ENCODE assay signal across 14 cellular contexts in genomic region chr9:33211695-33212393, GRCh38. TPM values are rescaled to one million over a fixed set of nuclear protein-coding genes. Genes with fewer than 3 reads are reported as not detected.
DNase-seq lines count a peak whose midpoint lies in the region; ATAC-seq, FAIRE-seq and TF ChIP-seq lines count a peak whose summit lies in the region.
"Had no signal": no experiment of that assay in that cellular context is flagged by ENCODE, and none has a peak within 500 bp of the region (broad histone marks: within the 10 kb centered on the region; RNA-seq: fewer than 3 reads in every experiment).

No MANE protein-coding gene starts in this region.

- peak overlapping the region; percentile 45 for H3K4me2 ChIP-seq in PC-9

- no peak overlapping the region for H3K27ac ChIP-seq in HEK293 (ENCODE audit: extremely low read depth, low read depth, low read length)
- peak overlapping the region; percentile 72 for H3K27ac ChIP-seq in PC-9
- H3K27ac ChIP-seq in kidney (ENCODE audit: low read depth in 2 of 2, low read length in 2 of 2): no peak overlapping the region

- no peak overlapping the region for H3K9ac ChIP-seq in kidney (ENCODE audit: low read length in 2 of 2)

- H4K20me1 ChIP-seq in PC-9 (ENCODE audit: insufficient read depth): no peaks in the 10 kb centered on the region

- H3K4me3 Mint-ChIP-seq in natural killer cell: no peak overlapping the region
- H3K4me3 Mint-ChIP-seq: activated CD4-positive, alpha-beta T cell treated with anti-CD3 and anti-CD28 coated beads, Interleukin-2, amount 10 ng/mL, durations not matched to agents 24 days and 14 days; neural crest cell had no signal

- no peaks in the 10 kb centered on the region for H3K9me2 ChIP-seq in PC-9 (ENCODE audit: insufficient read depth)

- H3K79me2 ChIP-seq in PC-9 (ENCODE audit: low read depth): no peaks in the 10 kb centered on the region

- FAIRE-seq in kidney (lab: Jason Lieb, UNC): no peak

- H3K36me3 ChIP-seq in HEK293 (ENCODE audit: control insufficient read depth in 2 of 2, insufficient read depth in 1 of 2, low read length in 2 of 2): no peaks in the 10 kb centered on the region
- no peaks in the 10 kb centered on the region for H3K36me3 ChIP-seq in PC-9 (ENCODE audit: low read depth)
- no peaks in the 10 kb centered on the region for H3K36me3 ChIP-seq in kidney (ENCODE audit: control insufficient read depth in 1 of 2, insufficient read depth in 2 of 2, low read length in 2 of 2)

- H3K27me3 ChIP-seq in PC-9 (ENCODE audit: insufficient read depth, low read depth): no peaks in the 10 kb centered on the region

- BruUV-seq in PC-9 (replicated peaks; lab: Mats Ljungman, UMichigan): no TSS peak

- intact Hi-C loops in PC-9 (cut with micrococcal nuclease; ENCODE audit: unreplicated experiment): no loop called here
- intact Hi-C loops in kidney (cut with DNase I): no loop called here
- intact Hi-C loops in natural killer cell (cut with micrococcal nuclease): no loop called here

- no peaks in the 10 kb centered on the region for H3K4me1 ChIP-seq in HEK293 (ENCODE audit: control insufficient read depth, insufficient read depth, low read length)
- peaks cover 38% of the 10 kb centered on the region for H3K4me1 ChIP-seq in PC-9 (replicated peaks; ENCODE audit: insufficient read depth)
- H3K4me1 ChIP-seq in kidney (ENCODE audit: control insufficient read depth in 1 of 2, insufficient read depth in 1 of 2, low read depth in 1 of 2, low read length in 2 of 2): no peaks in the 10 kb centered on the region

- DNase-seq in PC-9 (peak; percentile 60 to 90), fibroblast of villous mesenchyme (ENCODE audit: low read depth) (peak; percentile 69), renal cortical epithelial cell (ENCODE audit: low read depth) (peak; percentile 41), kidney (no peak), natural killer cell (no peak)
- DNase-seq: activated CD4-positive, alpha-beta T cell treated with anti-CD3 and anti-CD28 coated beads, Interleukin-2, amount 10 ng/mL, durations not matched to agents 24 days and 14 days; NCI-H2081 treated with DMSO at 0.1 percent for 48 hours; SIG-M5; stimulated activated CD4-positive, alpha-beta T cell treated with anti-CD3 and anti-CD28 coated beads, Interleukin-1b, Interleukin-23, amount 100 ng/mL, for 48 hours had no signal

- no peak for ATAC-seq in HG03521 (IDR thresholded peaks at IDR 0.05; ENCODE audit: unreplicated experiment)
- no peak for ATAC-seq in natural killer cell
- ATAC-seq: activated naive CD4-positive, alpha-beta T cell treated with anti-CD3 and anti-CD28 coated beads, Interleukin-2, amount 50 U/mL, for 72 hours had no signal

- H3K36me3 Mint-ChIP-seq in natural killer cell: no peaks in the 10 kb centered on the region
- H3K36me3 Mint-ChIP-seq: activated naive CD4-positive, alpha-beta T cell treated with anti-CD3 and anti-CD28 coated beads, Interleukin-2, amount 50 U/mL, for 72 hours had no signal

- H3K4me3 ChIP-seq in HEK293 (ENCODE audit: low read depth, low read length): no peak overlapping the region
- no peak overlapping the region for H3K4me3 ChIP-seq in PC-9
- no peak overlapping the region for H3K4me3 ChIP-seq in fibroblast of villous mesenchyme (ENCODE audit: low read depth, low read length)
- no peak overlapping the region for H3K4me3 ChIP-seq in kidney (ENCODE audit: low read length in 2 of 2)

- H3F3A ChIP-seq in PC-9 (ENCODE audit: insufficient read depth, low read depth): peaks cover 18% of the 10 kb centered on the region

- TF ChIP-seq CTCF in HEK293 (tag by site-specific recombination; IDR thresholded peaks at IDR 0.05): no peak
- TF ChIP-seq CTCF in PC-9 (conservative IDR thresholded peaks at IDR 0.05): no peak
- TF ChIP-seq CTCF in fibroblast of villous mesenchyme (IDR thresholded peaks at IDR 0.05; ENCODE audit: insufficient read depth, low read depth, low read length): no peak
- no peak for TF ChIP-seq CTCF in kidney (IDR thresholded peaks at IDR 0.05; ENCODE audit: borderline replicate concordance, extremely low read depth, insufficient read depth)
- TF ChIP-seq CTCF in natural killer cell (IDR thresholded peaks at IDR 0.05): no peak

- POLR2A ChIA-PET in HEK293 (lab: Yijun Ruan, JAX) (interaction anchor here (0.7 to 1.7 kb wide), 2 partner anchors 61 to 654 kb away, joined by 3 to 5 read pairs; no protein-coding TSS in a partner anchor), PC-9 (lab: Charles Lee; ENCODE audit: unreplicated experiment) (interaction anchor here (0.5 to 1.0 kb wide), 2 partner anchors 24 to 145 kb away, joined by 3 read pairs; no protein-coding TSS in a partner anchor)

- H3K27me3 Mint-ChIP-seq in natural killer cell (ENCODE audit: low read depth in 2 of 2): no peaks in the 10 kb centered on the region

- no peaks in the 10 kb centered on the region for H3K9me3 Mint-ChIP-seq in natural killer cell
- H3K9me3 Mint-ChIP-seq: activated naive CD4-positive, alpha-beta T cell treated with anti-CD3 and anti-CD28 coated beads, Interleukin-2, amount 50 U/mL, for 72 hours; neural crest cell had no signal

- CTCF ChIA-PET in HEK293 (lab: Yijun Ruan, JAX) (interaction anchor here (0.6 to 1.2 kb wide), 4 partner anchors 11 to 601 kb away, joined by 4 to 7 read pairs (median 4); no protein-coding TSS in a partner anchor), PC-9 (lab: Charles Lee) (interaction anchor here (0.8 kb wide), 1 partner anchor 27 kb away, joined by 3 read pairs; no protein-coding TSS in a partner anchor)

- H3K9me3 ChIP-seq in HEK293 (ENCODE audit: control insufficient read depth, insufficient read depth, low read depth, low read length) (no peaks in the 10 kb centered on the region), PC-9 (ENCODE audit: insufficient read depth, low read depth) (no peaks in the 10 kb centered on the region), kidney (ENCODE audit: control insufficient read depth in 1 of 2, low read length in 2 of 2) (no peaks in the 10 kb centered on the region)

- no peak overlapping the region for H2AFZ ChIP-seq in PC-9

- H3K4me1 Mint-ChIP-seq in natural killer cell: no peaks in the 10 kb centered on the region
- H3K4me1 Mint-ChIP-seq: neural crest cell had no signal

- H3K27ac Mint-ChIP-seq in natural killer cell: no peak overlapping the region
- H3K27ac Mint-ChIP-seq: activated CD4-positive, alpha-beta T cell treated with anti-CD3 and anti-CD28 coated beads, Interleukin-2, amount 10 ng/mL, durations not matched to agents 24 days and 14 days; activated naive CD4-positive, alpha-beta T cell treated with anti-CD3 and anti-CD28 coated beads, Interleukin-2, amount 50 U/mL, for 72 hours had no signal

TF ChIP-seq in HEK293, 187 proteins besides CTCF, POLR2A, EP300 and RAD21 (continues in another document):
- TF ChIP-seq ZBTB6 (tag by site-specific recombination; IDR thresholded peaks at IDR 0.05) (0 out of 2 replicates have a peak, but pooled peaks have one; percentile 23), ZNF596 (tag by site-specific recombination; IDR thresholded peaks at IDR 0.05) (no peak), SP7 (tag by site-specific recombination; IDR thresholded peaks at IDR 0.05) (0 out of 2 replicates have a peak, but pooled peaks have one; percentile 19)

RNA-seq across cellular contexts. Expression of gene SPINK4, which starts 28.1 kb away (rescaled TPM):
- not detected in 2 replicates for total RNA-seq in PC-9 (2021)
- total RNA-seq in fibroblast of villous mesenchyme: not detected in 2 replicates
- total RNA-seq in renal cortical epithelial cell: not detected in 2 replicates
- not detected for total RNA-seq in kidney
- not detected for polyA plus RNA-seq in kidney (ENCODE audit: insufficient read depth, low read depth, low replicate concordance)
- total RNA-seq in natural killer cell: not detected
- total RNA-seq: activated CD4-positive, alpha-beta T cell treated with anti-CD3 and anti-CD28 coated beads, Interleukin-2, amount 10 ng/mL, durations not matched to agents 24 days and 14 days; activated naive CD4-positive, alpha-beta T cell treated with anti-CD3 and anti-CD28 coated beads, Interleukin-2, amount 50 U/mL, for 72 hours; neural crest cell; subcutaneous adipose tissue had no signal

RNA-seq across cellular contexts. Expression of gene B4GALT1, which starts 44.7 kb away (rescaled TPM):
- 75.6 and 87.2 TPM in 2 replicates for total RNA-seq in PC-9 (2021)
- total RNA-seq in fibroblast of villous mesenchyme: 23.8 and 28.5 TPM in 2 replicates
- total RNA-seq in renal cortical epithelial cell: 37.7 and 113 TPM in 2 replicates
- 163 TPM for total RNA-seq in kidney
- polyA plus RNA-seq in kidney (ENCODE audit: insufficient read depth, low read depth, low replicate concordance): 33.0 TPM
- 100 to 1,000 TPM; 122 to 143 (median 128) TPM for total RNA-seq in natural killer cell

RNA-seq across cellular contexts. Expression of gene BAG1, which starts 52.7 kb away (rescaled TPM):
- total RNA-seq in PC-9 (2021) (21.9 and 35.5 TPM in 2 replicates), fibroblast of villous mesenchyme (9.1 and 21.6 TPM in 2 replicates), renal cortical epithelial cell (14.4 and 50.9 TPM in 2 replicates), kidney (134 TPM), natural killer cell (100 to 1,000 TPM in 1 of 3 donors, 10 to 100 TPM in 2; 83.4 to 102 (median 93.4) TPM)
- polyA plus RNA-seq in kidney (ENCODE audit: insufficient read depth, low read depth, low replicate concordance): 268 TPM

RNA-seq across cellular contexts. Expression of gene CHMP5, which starts 53.0 kb away (rescaled TPM):
- 63.0 and 78.2 TPM in 2 replicates for total RNA-seq in PC-9 (2021)
- total RNA-seq in fibroblast of villous mesenchyme: 62.2 and 81.6 TPM in 2 replicates
- 161 and 196 TPM in 2 replicates for total RNA-seq in renal cortical epithelial cell
- 65.2 TPM for total RNA-seq in kidney
- 100 TPM for polyA plus RNA-seq in kidney (ENCODE audit: insufficient read depth, low read depth, low replicate concordance)
- 10 to 100 TPM; 21.3 to 24.5 (median 24.0) TPM for total RNA-seq in natural killer cell

Comparison
In these comparisons a context has a peak if more than half of its experiments do, and no peak if none do; other contexts are left out.
1. DNase-seq: peak in PC-9 (2 of 2), fibroblast of villous mesenchyme (single experiment) and renal cortical epithelial cell (single experiment); none in kidney (single experiment) and natural killer cell (single experiment).